In the genomic region with DNA sequence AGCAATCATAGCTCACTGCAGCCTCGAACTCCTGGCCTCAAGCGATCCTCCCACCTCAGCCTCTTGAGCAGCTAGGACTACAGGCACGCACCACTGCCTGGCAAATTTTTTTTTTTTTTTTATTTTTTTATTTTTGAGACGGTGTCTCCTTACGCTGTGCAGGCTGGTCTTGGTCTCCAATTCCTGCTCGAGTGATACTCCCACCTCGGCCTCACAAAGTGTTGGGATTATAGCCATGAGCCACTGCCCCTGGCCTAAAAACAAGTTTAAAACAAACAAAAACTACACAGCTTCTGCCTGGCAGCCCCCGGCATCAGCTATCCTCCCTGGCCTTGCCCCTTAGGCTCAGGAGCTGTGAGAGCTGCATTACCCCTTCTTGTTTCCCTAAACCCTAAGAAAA, we compare ENCODE assay signal across 18 cellular contexts.
"Had no signal": no experiment of that assay in that cellular context is flagged by ENCODE, and none has a peak within 500 bp of the region (broad histone marks: within the 10 kb centered on the region; RNA-seq: fewer than 3 reads in every experiment).

No MANE protein-coding gene starts in this region.

- H3K4me1 ChIP-seq: uterus had no signal

- H3K36me3 ChIP-seq: heart right ventricle, right atrium auricular region, suprapubic skin, thyroid gland, uterus had no signal

- H3K27ac ChIP-seq: heart right ventricle, right atrium auricular region, suprapubic skin, thyroid gland had no signal

- ATAC-seq: heart right ventricle; left lobe of liver; naive thymus-derived CD4-positive, alpha-beta T cell; stimulated activated naive CD8-positive, alpha-beta T cell treated with anti-CD3 and anti-CD28 coated beads, Interleukin-15, Interleukin-2, amounts not matched to agents 100 U/mL and 50 U/mL, for 24 hours had no signal

- H3K27me3 ChIP-seq: dorsolateral prefrontal cortex, heart right ventricle, right atrium auricular region, suprapubic skin, thyroid gland, uterus had no signal

- DNase-seq: cortex of kidney; dorsolateral prefrontal cortex; effector CD8-positive, alpha-beta T cell; heart right ventricle; hypothalamus; kidney glomerular epithelial cell; mammary epithelial cell; naive thymus-derived CD4-positive, alpha-beta T cell; small intestine; stimulated activated CD4-positive, alpha-beta T cell treated with anti-CD3 and anti-CD28 coated beads, Interleukin-2, amount 100 ng/mL, for 48 hours; stimulated activated naive CD8-positive, alpha-beta T cell treated with anti-CD3 and anti-CD28 coated beads, Interleukin-15, Interleukin-2, amounts not matched to agents 100 U/mL and 50 U/mL, for 24 hours; thyroid gland; uterus had no signal

- H3K9me3 ChIP-seq: suprapubic skin, thyroid gland, uterus had no signal

- FAIRE-seq: frontal cortex, islet of Langerhans, small intestine had no signal

- H3K4me3 ChIP-seq: heart right ventricle, right atrium auricular region, suprapubic skin, thyroid gland, uterus had no signal
